1 cellular context compared by ENCODE assay signal in the genomic region with DNA sequence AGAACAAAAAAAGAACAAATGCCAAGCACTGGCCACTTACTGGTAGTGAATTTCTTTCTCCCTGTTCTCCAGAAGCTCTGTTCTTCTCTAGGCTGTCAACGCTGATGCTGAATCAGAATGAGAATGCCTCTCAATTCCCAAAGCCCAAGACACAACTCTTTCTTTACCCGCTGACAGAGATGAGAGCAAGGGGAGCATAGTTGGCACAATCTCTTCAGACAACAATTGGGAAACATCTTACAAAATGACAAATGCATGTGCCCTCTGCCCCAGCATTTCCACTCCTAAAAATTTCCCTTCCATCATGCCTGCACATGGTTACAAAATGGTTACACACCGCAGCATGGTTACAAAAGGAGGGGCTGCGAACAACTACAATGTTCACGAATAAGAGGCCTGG.
TF ChIP-seq lines count a peak whose summit lies in the region.

No MANE protein-coding gene starts in this region.

TF ChIP-seq in GM23338, 12 proteins besides CTCF, POLR2A, EP300 and RAD21 (continued from another document):
- TF ChIP-seq, protein P1, sequence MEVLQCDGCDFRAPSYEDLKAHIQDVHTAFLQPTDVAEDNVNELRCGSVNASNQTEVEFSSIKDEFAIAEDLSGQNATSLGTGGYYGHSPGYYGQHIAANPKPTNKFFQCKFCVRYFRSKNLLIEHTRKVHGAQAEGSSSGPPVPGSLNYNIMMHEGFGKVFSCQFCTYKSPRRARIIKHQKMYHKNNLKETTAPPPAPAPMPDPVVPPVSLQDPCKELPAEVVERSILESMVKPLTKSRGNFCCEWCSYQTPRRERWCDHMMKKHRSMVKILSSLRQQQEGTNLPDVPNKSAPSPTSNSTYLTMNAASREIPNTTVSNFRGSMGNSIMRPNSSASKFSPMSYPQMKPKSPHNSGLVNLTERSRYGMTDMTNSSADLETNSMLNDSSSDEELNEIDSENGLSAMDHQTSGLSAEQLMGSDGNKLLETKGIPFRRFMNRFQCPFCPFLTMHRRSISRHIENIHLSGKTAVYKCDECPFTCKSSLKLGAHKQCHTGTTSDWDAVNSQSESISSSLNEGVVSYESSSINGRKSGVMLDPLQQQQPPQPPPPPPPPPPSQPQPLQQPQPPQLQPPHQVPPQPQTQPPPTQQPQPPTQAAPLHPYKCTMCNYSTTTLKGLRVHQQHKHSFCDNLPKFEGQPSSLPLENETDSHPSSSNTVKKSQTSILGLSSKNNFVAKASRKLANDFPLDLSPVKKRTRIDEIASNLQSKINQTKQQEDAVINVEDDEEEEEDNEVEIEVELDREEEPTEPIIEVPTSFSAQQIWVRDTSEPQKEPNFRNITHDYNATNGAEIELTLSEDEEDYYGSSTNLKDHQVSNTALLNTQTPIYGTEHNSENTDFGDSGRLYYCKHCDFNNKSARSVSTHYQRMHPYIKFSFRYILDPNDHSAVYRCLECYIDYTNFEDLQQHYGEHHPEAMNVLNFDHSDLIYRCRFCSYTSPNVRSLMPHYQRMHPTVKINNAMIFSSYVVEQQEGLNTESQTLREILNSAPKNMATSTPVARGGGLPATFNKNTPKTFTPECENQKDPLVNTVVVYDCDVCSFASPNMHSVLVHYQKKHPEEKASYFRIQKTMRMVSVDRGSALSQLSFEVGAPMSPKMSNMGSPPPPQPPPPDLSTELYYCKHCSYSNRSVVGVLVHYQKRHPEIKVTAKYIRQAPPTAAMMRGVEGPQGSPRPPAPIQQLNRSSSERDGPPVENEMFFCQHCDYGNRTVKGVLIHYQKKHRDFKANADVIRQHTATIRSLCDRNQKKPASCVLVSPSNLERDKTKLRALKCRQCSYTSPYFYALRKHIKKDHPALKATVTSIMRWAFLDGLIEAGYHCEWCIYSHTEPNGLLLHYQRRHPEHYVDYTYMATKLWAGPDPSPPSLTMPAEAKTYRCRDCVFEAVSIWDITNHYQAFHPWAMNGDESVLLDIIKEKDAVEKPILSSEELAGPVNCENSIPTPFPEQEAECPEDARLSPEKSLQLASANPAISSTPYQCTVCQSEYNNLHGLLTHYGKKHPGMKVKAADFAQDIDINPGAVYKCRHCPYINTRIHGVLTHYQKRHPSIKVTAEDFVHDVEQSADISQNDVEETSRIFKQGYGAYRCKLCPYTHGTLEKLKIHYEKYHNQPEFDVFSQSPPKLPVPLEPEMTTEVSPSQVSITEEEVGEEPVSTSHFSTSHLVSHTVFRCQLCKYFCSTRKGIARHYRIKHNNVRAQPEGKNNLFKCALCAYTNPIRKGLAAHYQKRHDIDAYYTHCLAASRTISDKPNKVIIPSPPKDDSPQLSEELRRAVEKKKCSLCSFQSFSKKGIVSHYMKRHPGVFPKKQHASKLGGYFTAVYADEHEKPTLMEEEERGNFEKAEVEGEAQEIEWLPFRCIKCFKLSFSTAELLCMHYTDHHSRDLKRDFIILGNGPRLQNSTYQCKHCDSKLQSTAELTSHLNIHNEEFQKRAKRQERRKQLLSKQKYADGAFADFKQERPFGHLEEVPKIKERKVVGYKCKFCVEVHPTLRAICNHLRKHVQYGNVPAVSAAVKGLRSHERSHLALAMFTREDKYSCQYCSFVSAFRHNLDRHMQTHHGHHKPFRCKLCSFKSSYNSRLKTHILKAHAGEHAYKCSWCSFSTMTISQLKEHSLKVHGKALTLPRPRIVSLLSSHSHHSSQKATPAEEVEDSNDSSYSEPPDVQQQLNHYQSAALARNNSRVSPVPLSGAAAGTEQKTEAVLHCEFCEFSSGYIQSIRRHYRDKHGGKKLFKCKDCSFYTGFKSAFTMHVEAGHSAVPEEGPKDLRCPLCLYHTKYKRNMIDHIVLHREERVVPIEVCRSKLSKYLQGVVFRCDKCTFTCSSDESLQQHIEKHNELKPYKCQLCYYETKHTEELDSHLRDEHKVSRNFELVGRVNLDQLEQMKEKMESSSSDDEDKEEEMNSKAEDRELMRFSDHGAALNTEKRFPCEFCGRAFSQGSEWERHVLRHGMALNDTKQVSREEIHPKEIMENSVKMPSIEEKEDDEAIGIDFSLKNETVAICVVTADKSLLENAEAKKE (CRISPR knock-in tag; IDR thresholded peaks at IDR 0.05): no peak
- no peak for TF ChIP-seq REST (IDR thresholded peaks at IDR 0.05; ENCODE audit: unreplicated experiment)
- TF ChIP-seq CREB1 (CRISPR knock-in tag; IDR thresholded peaks at IDR 0.05; ENCODE audit: low read depth): no peak
- TF ChIP-seq ETS1 (IDR thresholded peaks at IDR 0.05): no peak
- no peak for TF ChIP-seq POLR2AphosphoS5 (IDR thresholded peaks at IDR 0.05; ENCODE audit: low read depth)
- TF ChIP-seq ZNF331 (CRISPR knock-in tag; IDR thresholded peaks at IDR 0.05; ENCODE audit: low read depth): no peak
- TF ChIP-seq JUNB (IDR thresholded peaks at IDR 0.05; ENCODE audit: unreplicated experiment): no peak
